1 cellular context compared by ENCODE assay signal in genomic region chr5:179825655-179826182, GRCh38.
TF ChIP-seq lines count a peak whose summit lies in the region.

No MANE protein-coding gene starts in this region.

TF ChIP-seq in HepG2, 621 proteins besides CTCF, POLR2A, EP300 and RAD21 (continued from another document and continues in another):
- no peak for TF ChIP-seq ZNF280D (CRISPR knock-in tag; IDR thresholded peaks at IDR 0.05)
- TF ChIP-seq ZFX (CRISPR knock-in tag; IDR thresholded peaks at IDR 0.05; ENCODE audit: low read depth) = peak; percentile 15; the same call in 1 of the 2 replicates
- no peak for TF ChIP-seq LCORL (IDR thresholded peaks at IDR 0.05)
- TF ChIP-seq LCORL (CRISPR knock-in tag; IDR thresholded peaks at IDR 0.05) = peak; percentile 93
- TF ChIP-seq ZNF225 (CRISPR knock-in tag; IDR thresholded peaks at IDR 0.05) = no peak
- TF ChIP-seq REL (CRISPR knock-in tag; conservative IDR thresholded peaks at IDR 0.05) = no peak
- TF ChIP-seq, protein P1, sequence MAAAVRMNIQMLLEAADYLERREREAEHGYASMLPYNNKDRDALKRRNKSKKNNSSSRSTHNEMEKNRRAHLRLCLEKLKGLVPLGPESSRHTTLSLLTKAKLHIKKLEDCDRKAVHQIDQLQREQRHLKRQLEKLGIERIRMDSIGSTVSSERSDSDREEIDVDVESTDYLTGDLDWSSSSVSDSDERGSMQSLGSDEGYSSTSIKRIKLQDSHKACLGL (CRISPR knock-in tag; IDR thresholded peaks at IDR 0.05) = no peak
- TF ChIP-seq ZNF234 (CRISPR knock-in tag; conservative IDR thresholded peaks at IDR 0.05) = no peak
- TF ChIP-seq RFXANK (CRISPR knock-in tag; IDR thresholded peaks at IDR 0.05) = no peak
- no peak for TF ChIP-seq ARID2 (CRISPR knock-in tag; IDR thresholded peaks at IDR 0.05; ENCODE audit: borderline replicate concordance)
- TF ChIP-seq ZNF775 (CRISPR knock-in tag; IDR thresholded peaks at IDR 0.05; ENCODE audit: borderline replicate concordance) = no peak
- TF ChIP-seq, protein P2, sequence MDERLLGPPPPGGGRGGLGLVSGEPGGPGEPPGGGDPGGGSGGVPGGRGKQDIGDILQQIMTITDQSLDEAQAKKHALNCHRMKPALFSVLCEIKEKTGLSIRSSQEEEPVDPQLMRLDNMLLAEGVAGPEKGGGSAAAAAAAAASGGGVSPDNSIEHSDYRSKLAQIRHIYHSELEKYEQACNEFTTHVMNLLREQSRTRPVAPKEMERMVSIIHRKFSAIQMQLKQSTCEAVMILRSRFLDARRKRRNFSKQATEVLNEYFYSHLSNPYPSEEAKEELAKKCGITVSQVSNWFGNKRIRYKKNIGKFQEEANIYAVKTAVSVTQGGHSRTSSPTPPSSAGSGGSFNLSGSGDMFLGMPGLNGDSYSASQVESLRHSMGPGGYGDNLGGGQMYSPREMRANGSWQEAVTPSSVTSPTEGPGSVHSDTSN (CRISPR knock-in tag; IDR thresholded peaks at IDR 0.05) = no peak
- TF ChIP-seq, protein P3, sequence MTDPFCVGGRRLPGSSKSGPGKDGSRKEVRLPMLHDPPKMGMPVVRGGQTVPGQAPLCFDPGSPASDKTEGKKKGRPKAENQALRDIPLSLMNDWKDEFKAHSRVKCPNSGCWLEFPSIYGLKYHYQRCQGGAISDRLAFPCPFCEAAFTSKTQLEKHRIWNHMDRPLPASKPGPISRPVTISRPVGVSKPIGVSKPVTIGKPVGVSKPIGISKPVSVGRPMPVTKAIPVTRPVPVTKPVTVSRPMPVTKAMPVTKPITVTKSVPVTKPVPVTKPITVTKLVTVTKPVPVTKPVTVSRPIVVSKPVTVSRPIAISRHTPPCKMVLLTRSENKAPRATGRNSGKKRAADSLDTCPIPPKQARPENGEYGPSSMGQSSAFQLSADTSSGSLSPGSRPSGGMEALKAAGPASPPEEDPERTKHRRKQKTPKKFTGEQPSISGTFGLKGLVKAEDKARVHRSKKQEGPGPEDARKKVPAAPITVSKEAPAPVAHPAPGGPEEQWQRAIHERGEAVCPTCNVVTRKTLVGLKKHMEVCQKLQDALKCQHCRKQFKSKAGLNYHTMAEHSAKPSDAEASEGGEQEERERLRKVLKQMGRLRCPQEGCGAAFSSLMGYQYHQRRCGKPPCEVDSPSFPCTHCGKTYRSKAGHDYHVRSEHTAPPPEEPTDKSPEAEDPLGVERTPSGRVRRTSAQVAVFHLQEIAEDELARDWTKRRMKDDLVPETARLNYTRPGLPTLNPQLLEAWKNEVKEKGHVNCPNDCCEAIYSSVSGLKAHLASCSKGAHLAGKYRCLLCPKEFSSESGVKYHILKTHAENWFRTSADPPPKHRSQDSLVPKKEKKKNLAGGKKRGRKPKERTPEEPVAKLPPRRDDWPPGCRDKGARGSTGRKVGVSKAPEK (CRISPR knock-in tag; IDR thresholded peaks at IDR 0.05; ENCODE audit: borderline replicate concordance) = no peak; the same call in 1 of the 2 replicates
- TF ChIP-seq MIER2 (CRISPR knock-in tag; IDR thresholded peaks at IDR 0.05) = no peak
- no peak for TF ChIP-seq E2F2 (CRISPR knock-in tag; IDR thresholded peaks at IDR 0.05; ENCODE audit: borderline replicate concordance)
- TF ChIP-seq MAF1 (CRISPR knock-in tag; IDR thresholded peaks at IDR 0.05; ENCODE audit: borderline replicate concordance) = no peak
- TF ChIP-seq TFE3 (CRISPR knock-in tag; IDR thresholded peaks at IDR 0.05) = no peak
- peak; percentile 48; the same call in 1 of the 2 replicates for TF ChIP-seq MYC (CRISPR knock-in tag; IDR thresholded peaks at IDR 0.05; ENCODE audit: borderline replicate concordance)
- no peak for TF ChIP-seq ZNF749 (CRISPR knock-in tag; IDR thresholded peaks at IDR 0.05; ENCODE audit: borderline replicate concordance)
- TF ChIP-seq, protein P4, sequence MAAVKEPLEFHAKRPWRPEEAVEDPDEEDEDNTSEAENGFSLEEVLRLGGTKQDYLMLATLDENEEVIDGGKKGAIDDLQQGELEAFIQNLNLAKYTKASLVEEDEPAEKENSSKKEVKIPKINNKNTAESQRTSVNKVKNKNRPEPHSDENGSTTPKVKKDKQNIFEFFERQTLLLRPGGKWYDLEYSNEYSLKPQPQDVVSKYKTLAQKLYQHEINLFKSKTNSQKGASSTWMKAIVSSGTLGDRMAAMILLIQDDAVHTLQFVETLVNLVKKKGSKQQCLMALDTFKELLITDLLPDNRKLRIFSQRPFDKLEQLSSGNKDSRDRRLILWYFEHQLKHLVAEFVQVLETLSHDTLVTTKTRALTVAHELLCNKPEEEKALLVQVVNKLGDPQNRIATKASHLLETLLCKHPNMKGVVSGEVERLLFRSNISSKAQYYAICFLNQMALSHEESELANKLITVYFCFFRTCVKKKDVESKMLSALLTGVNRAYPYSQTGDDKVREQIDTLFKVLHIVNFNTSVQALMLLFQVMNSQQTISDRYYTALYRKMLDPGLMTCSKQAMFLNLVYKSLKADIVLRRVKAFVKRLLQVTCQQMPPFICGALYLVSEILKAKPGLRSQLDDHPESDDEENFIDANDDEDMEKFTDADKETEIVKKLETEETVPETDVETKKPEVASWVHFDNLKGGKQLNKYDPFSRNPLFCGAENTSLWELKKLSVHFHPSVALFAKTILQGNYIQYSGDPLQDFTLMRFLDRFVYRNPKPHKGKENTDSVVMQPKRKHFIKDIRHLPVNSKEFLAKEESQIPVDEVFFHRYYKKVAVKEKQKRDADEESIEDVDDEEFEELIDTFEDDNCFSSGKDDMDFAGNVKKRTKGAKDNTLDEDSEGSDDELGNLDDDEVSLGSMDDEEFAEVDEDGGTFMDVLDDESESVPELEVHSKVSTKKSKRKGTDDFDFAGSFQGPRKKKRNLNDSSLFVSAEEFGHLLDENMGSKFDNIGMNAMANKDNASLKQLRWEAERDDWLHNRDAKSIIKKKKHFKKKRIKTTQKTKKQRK (IDR thresholded peaks at IDR 0.05; ENCODE audit: low read length) = no peak
- TF ChIP-seq, protein P5, sequence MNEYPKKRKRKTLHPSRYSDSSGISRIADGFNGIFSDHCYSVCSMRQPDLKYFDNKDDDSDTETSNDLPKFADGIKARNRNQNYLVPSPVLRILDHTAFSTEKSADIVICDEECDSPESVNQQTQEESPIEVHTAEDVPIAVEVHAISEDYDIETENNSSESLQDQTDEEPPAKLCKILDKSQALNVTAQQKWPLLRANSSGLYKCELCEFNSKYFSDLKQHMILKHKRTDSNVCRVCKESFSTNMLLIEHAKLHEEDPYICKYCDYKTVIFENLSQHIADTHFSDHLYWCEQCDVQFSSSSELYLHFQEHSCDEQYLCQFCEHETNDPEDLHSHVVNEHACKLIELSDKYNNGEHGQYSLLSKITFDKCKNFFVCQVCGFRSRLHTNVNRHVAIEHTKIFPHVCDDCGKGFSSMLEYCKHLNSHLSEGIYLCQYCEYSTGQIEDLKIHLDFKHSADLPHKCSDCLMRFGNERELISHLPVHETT (CRISPR knock-in tag; conservative IDR thresholded peaks at IDR 0.05) = 0 out of 2 replicates have a peak, but pooled peaks have one; percentile 30
- no peak for TF ChIP-seq ZFP36L1 (CRISPR knock-in tag; IDR thresholded peaks at IDR 0.05)
- TF ChIP-seq RELA (CRISPR knock-in tag; IDR thresholded peaks at IDR 0.05) = no peak
- TF ChIP-seq ZBTB49 (CRISPR knock-in tag; IDR thresholded peaks at IDR 0.05; ENCODE audit: borderline replicate concordance) = no peak
- TF ChIP-seq KAT7 (CRISPR knock-in tag; IDR thresholded peaks at IDR 0.05; ENCODE audit: borderline replicate concordance) = peak; percentile 66; the same call in 1 of the 2 replicates
- TF ChIP-seq ZNF629 (CRISPR knock-in tag; conservative IDR thresholded peaks at IDR 0.05) = no peak
- no peak for TF ChIP-seq ZNF674 (CRISPR knock-in tag; IDR thresholded peaks at IDR 0.05; ENCODE audit: low read depth)
- TF ChIP-seq SAP130 (CRISPR knock-in tag; IDR thresholded peaks at IDR 0.05; ENCODE audit: low read depth) = peak; percentile 82
- TF ChIP-seq ZNF510 (CRISPR knock-in tag; IDR thresholded peaks at IDR 0.05; ENCODE audit: low read depth) = no peak
- TF ChIP-seq ZNF292 (CRISPR knock-in tag; IDR thresholded peaks at IDR 0.05; ENCODE audit: borderline replicate concordance, low read depth) = peak; percentile 89; the same call in 1 of the 2 replicates
- TF ChIP-seq ZNF570 (CRISPR knock-in tag; IDR thresholded peaks at IDR 0.05; ENCODE audit: borderline replicate concordance) = no peak
- no peak for TF ChIP-seq HNRNPUL1 (IDR thresholded peaks at IDR 0.05; ENCODE audit: low read depth, low read length)
- no peak for TF ChIP-seq CSRNP2 (CRISPR knock-in tag; conservative IDR thresholded peaks at IDR 0.05; ENCODE audit: low read depth)
- peak; percentile 70; the same call in 1 of the 3 replicates for TF ChIP-seq MXI1 (IDR thresholded peaks at IDR 0.05; ENCODE audit: borderline replicate concordance, low read depth, low read length)
- TF ChIP-seq ZFP82 (CRISPR knock-in tag; IDR thresholded peaks at IDR 0.05; ENCODE audit: borderline replicate concordance) = no peak
- TF ChIP-seq SP5 (CRISPR knock-in tag; IDR thresholded peaks at IDR 0.05; ENCODE audit: borderline replicate concordance, low read depth) = no peak
- TF ChIP-seq MXD4 (CRISPR knock-in tag; IDR thresholded peaks at IDR 0.05) = peak; percentile 23; the same call in 1 of the 2 replicates
- TF ChIP-seq PRPF4 (IDR thresholded peaks at IDR 0.05; ENCODE audit: low read depth, low read length, poor library complexity, severe bottlenecking) = no peak
- TF ChIP-seq, protein P6, sequence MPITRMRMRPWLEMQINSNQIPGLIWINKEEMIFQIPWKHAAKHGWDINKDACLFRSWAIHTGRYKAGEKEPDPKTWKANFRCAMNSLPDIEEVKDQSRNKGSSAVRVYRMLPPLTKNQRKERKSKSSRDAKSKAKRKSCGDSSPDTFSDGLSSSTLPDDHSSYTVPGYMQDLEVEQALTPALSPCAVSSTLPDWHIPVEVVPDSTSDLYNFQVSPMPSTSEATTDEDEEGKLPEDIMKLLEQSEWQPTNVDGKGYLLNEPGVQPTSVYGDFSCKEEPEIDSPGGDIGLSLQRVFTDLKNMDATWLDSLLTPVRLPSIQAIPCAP (CRISPR knock-in tag; IDR thresholded peaks at IDR 0.05; ENCODE audit: low read depth) = no peak
- TF ChIP-seq ZNF383 (CRISPR knock-in tag; IDR thresholded peaks at IDR 0.05; ENCODE audit: borderline replicate concordance) = no peak
- no peak for TF ChIP-seq NR1H2 (CRISPR knock-in tag; IDR thresholded peaks at IDR 0.05; ENCODE audit: borderline replicate concordance, low read depth)
